10 cellular contexts compared by ENCODE assay signal in genomic region chr3:71057526-71057894, GRCh38.
A peak's percentile ranks its signal among the peaks of the same experiment; 100 is the strongest.
DNase-seq lines count a peak whose midpoint lies in the region; ATAC-seq and TF ChIP-seq lines count a peak whose summit lies in the region.
"Had no signal": no experiment of that assay in that cellular context is flagged by ENCODE, and none has a peak within 500 bp of the region (broad histone marks: within the 10 kb centered on the region; RNA-seq: fewer than 3 reads in every experiment).

No MANE protein-coding gene starts in this region.

- no peak for TF ChIP-seq CTCF in fibroblast of mammary gland (conservative IDR thresholded peaks at IDR 0.05; ENCODE audit: control insufficient read depth, insufficient read depth, low read depth, low read length)

- DNase-seq in NCI-H1417 (lab: John Stamatoyannopoulos, UW) (peak; percentile 14 to 44 (median 27)), NCI-H1417 treated with DMSO at 0.1 percent for 48 hours (lab: John Stamatoyannopoulos, UW) (no peak), T-helper 17 cell (no peak), fibroblast of mammary gland (ENCODE audit: low read depth) (peak; percentile 38), NCI-H226 (no peak), NCI-H187 treated with DMSO at 0.1 percent for 48 hours (lab: John Stamatoyannopoulos, UW) (no peak), NCI-H82 treated with DMSO at 0.1 percent for 48 hours (lab: John Stamatoyannopoulos, UW; ENCODE audit: unreplicated experiment) (no peak)
- no peak for DNase-seq in stimulated activated naive CD8-positive, alpha-beta T cell treated with anti-CD3 and anti-CD28 coated beads, Interleukin-15, Interleukin-2, amounts not matched to agents 100 U/mL and 50 U/mL, for 24 hours
- DNase-seq: hippocampal formation had no signal

- no peaks in the 10 kb centered on the region for H3K9me3 ChIP-seq in T-helper 17 cell (ENCODE audit: control insufficient read depth, low read length, poor library complexity, severe bottlenecking)

- H3K36me3 Mint-ChIP-seq in T-helper 17 cell (ENCODE audit: low read depth): peaks cover 2% of the 10 kb centered on the region

- peak; percentile 12 for ATAC-seq in T-helper 17 cell
- peak; percentile 85 for ATAC-seq in stimulated activated naive CD8-positive, alpha-beta T cell treated with anti-CD3 and anti-CD28 coated beads, Interleukin-15, Interleukin-2, amounts not matched to agents 100 U/mL and 50 U/mL, for 24 hours

- H3K4me3 ChIP-seq in fibroblast of mammary gland (ENCODE audit: control insufficient read depth, low read depth, low read length): no peak overlapping the region

- peak overlapping the region; percentile 80 for H3K4me3 Mint-ChIP-seq in T-helper 17 cell
- H3K4me3 Mint-ChIP-seq: activated naive CD4-positive, alpha-beta T cell treated with anti-CD3 and anti-CD28 coated beads, Interleukin-2, amount 50 U/mL, for 24 hours had no signal

- H3K4me1 Mint-ChIP-seq in T-helper 17 cell: peaks cover 67% of the 10 kb centered on the region

- H3K27ac Mint-ChIP-seq in T-helper 17 cell: no peak overlapping the region
- H3K27ac Mint-ChIP-seq: activated naive CD4-positive, alpha-beta T cell treated with anti-CD3 and anti-CD28 coated beads, Interleukin-2, amount 50 U/mL, for 24 hours had no signal

- H3K27me3 Mint-ChIP-seq in T-helper 17 cell: no peaks in the 10 kb centered on the region
- H3K27me3 Mint-ChIP-seq: activated naive CD4-positive, alpha-beta T cell treated with anti-CD3 and anti-CD28 coated beads, Interleukin-2, amount 50 U/mL, for 24 hours had no signal

Comparison
In these comparisons a context has a peak if more than half of its experiments do, and no peak if none do; other contexts are left out.
1. DNase-seq: peak in NCI-H1417 (3 of 3) and fibroblast of mammary gland (single experiment); none in NCI-H1417 treated with DMSO at 0.1 percent for 48 hours (single experiment), T-helper 17 cell (0 of 3), stimulated activated naive CD8-positive, alpha-beta T cell treated with anti-CD3 and anti-CD28 coated beads, Interleukin-15, Interleukin-2, amounts not matched to agents 100 U/mL and 50 U/mL, for 24 hours (single experiment), NCI-H226 (single experiment), NCI-H187 treated with DMSO at 0.1 percent for 48 hours (single experiment) and NCI-H82 treated with DMSO at 0.1 percent for 48 hours (single experiment).